ENCODE assay signal across 8 cellular contexts in the genomic region with DNA sequence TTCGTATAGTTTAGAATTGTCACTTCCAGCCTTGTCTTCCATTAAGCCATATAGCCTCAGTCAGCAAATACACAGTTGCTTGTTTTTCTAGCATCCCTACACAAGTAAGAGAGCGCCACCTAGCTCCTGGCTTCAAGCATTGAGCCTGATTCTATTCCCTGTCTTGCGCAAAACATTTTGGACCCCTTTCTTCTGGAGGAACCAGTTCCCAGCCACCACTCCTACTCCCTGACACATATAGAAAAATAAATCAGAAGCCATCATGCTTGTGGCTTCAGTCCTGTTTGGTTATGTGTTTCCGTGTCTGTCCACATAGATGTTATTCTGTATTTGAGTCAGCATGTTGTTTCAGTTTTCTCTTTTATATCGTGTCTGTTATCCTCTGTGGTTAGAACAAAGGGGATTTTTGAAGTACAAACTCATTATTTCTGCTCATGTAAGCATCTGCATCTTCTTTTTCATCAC. TPM values are rescaled to one million over a fixed set of nuclear protein-coding genes. Genes with fewer than 3 reads are reported as not detected.
A peak's percentile ranks its signal among the peaks of the same experiment; 100 is the strongest.
DNase-seq lines count a peak whose midpoint lies in the region; ATAC-seq, FAIRE-seq and TF ChIP-seq lines count a peak whose summit lies in the region.

No MANE protein-coding gene starts in this region.

- no peak overlapping the region for H2AK5ac ChIP-seq in neuronal stem cell (ENCODE audit: low read depth, low read length)

- no peak overlapping the region for H3K27ac ChIP-seq in CD4-positive, alpha-beta T cell (ENCODE audit: low read depth, low read length)
- H3K27ac ChIP-seq in neuronal stem cell (replicated peaks; ENCODE audit: low read length), result no peak overlapping the region

- WGBS in neuronal stem cell (ENCODE audit: extremely low coverage in 2 of 2, insufficient read length in 2 of 2, insufficient replicate concordance in 1 of 2), 2 donors, result no CpG with 5 or more reads among the region's 5 CpGs

- no peak overlapping the region for H2BK15ac ChIP-seq in neuronal stem cell (ENCODE audit: low read length)

- no peak overlapping the region for H4K91ac ChIP-seq in neuronal stem cell (ENCODE audit: low read depth, low read length, poor library complexity)

- peak; percentile 49 for ATAC-seq in CD4-positive, alpha-beta T cell (ENCODE audit: poor library complexity)
- ATAC-seq in GM18907 (IDR thresholded peaks at IDR 0.05; ENCODE audit: unreplicated experiment), result peak; percentile 97
- ATAC-seq in HG03064 (IDR thresholded peaks at IDR 0.05; ENCODE audit: low read depth, unreplicated experiment), result peak; percentile 97
- peak; percentile 84 for ATAC-seq in esophagus mucosa

- no peak overlapping the region for H3K4me2 ChIP-seq in neuronal stem cell (ENCODE audit: insufficient read depth, low read length, poor library complexity, severe bottlenecking)

- peak; percentile 5 to 37 (median 14) for DNase-seq in CD4-positive, alpha-beta T cell
- peak; percentile 39 for DNase-seq in NCI-H2227 treated with DMSO at 0.1 percent for 48 hours (lab: John Stamatoyannopoulos, UW)
- DNase-seq in activated CD4-positive, alpha-beta memory T cell treated with anti-CD3 and anti-CD28 coated beads, Interleukin-2, amount 10 ng/mL, durations not matched to agents 7 days and 5 days, result peak; percentile 52
- DNase-seq in neuronal stem cell (ENCODE audit: low spot score), result peak; percentile 3
- DNase-seq in urothelium cell line (ENCODE audit: low spot score), result peak; percentile 6

- CTCF ChIA-PET in CD4-positive, alpha-beta T cell (lab: Charles Lee), result no interaction called here
- CTCF ChIA-PET in activated CD4-positive, alpha-beta memory T cell treated with anti-CD3 and anti-CD28 coated beads, Interleukin-2, amount 10 ng/mL, durations not matched to agents 7 days and 5 days (lab: Charles Lee), result interaction anchor here (0.9 to 2.4 kb wide), 7 partner anchors 12 to 144 kb away, joined by 3 to 5 read pairs (median 3); no protein-coding TSS in a partner anchor

- H3K14ac ChIP-seq in neuronal stem cell (ENCODE audit: low read length), result no peak overlapping the region

- H3K4me1 Mint-ChIP-seq in CD4-positive, alpha-beta T cell (ENCODE audit: low read depth), result peaks cover 6% of the 10 kb centered on the region
- peaks cover 51% of the 10 kb centered on the region for H3K4me1 Mint-ChIP-seq in activated CD4-positive, alpha-beta memory T cell treated with anti-CD3 and anti-CD28 coated beads, Interleukin-2, amount 10 ng/mL, durations not matched to agents 7 days and 5 days

- no peak overlapping the region for H3K4me3 ChIP-seq in neuronal stem cell (ENCODE audit: low read length in 2 of 2)

- H3K79me1 ChIP-seq in neuronal stem cell (ENCODE audit: low read depth, low read length), result no peaks in the 10 kb centered on the region

- H3K36me3 Mint-ChIP-seq in CD4-positive, alpha-beta T cell (ENCODE audit: low read depth), result peaks cover 12% of the 10 kb centered on the region
- peaks cover 51% of the 10 kb centered on the region for H3K36me3 Mint-ChIP-seq in activated CD4-positive, alpha-beta memory T cell treated with anti-CD3 and anti-CD28 coated beads, Interleukin-2, amount 10 ng/mL, durations not matched to agents 7 days and 5 days (ENCODE audit: low read depth)

- FAIRE-seq in urothelium cell line (lab: Jason Lieb, UNC), result no peak

- no peak overlapping the region for H2BK120ac ChIP-seq in neuronal stem cell (ENCODE audit: low read depth, low read length)

- no peak overlapping the region for H2BK5ac ChIP-seq in neuronal stem cell (ENCODE audit: low read length)

- no peak overlapping the region for H3K9ac ChIP-seq in neuronal stem cell (ENCODE audit: low read depth, low read length, poor library complexity)

- H3K4me1 ChIP-seq in neuronal stem cell (ENCODE audit: control insufficient read depth in 2 of 2, insufficient read depth in 1 of 2, low read depth in 1 of 2, low read length in 2 of 2), result no peaks in the 10 kb centered on the region

- TF ChIP-seq CTCF in CD4-positive, alpha-beta T cell (IDR thresholded peaks at IDR 0.05), result peak; percentile 37

- H2AFZ ChIP-seq in neuronal stem cell (ENCODE audit: low read length), result no peak overlapping the region

- H3K4ac ChIP-seq in neuronal stem cell (ENCODE audit: low read length), result no peak overlapping the region

- no peak overlapping the region for H3K18ac ChIP-seq in neuronal stem cell (ENCODE audit: low read length)

- no peaks in the 10 kb centered on the region for H3K9me3 ChIP-seq in CD4-positive, alpha-beta T cell (ENCODE audit: control insufficient read depth, low read length)
- H3K9me3 ChIP-seq in neuronal stem cell (replicated peaks in 1 of 2; ENCODE audit: control insufficient read depth in 2 of 2, insufficient read depth in 1 of 2, low read depth in 1 of 2, low read length in 2 of 2), result no peaks in the 10 kb centered on the region

- H3K27me3 Mint-ChIP-seq in CD4-positive, alpha-beta T cell, result no peaks in the 10 kb centered on the region
- no peaks in the 10 kb centered on the region for H3K27me3 Mint-ChIP-seq in activated CD4-positive, alpha-beta memory T cell treated with anti-CD3 and anti-CD28 coated beads, Interleukin-2, amount 10 ng/mL, durations not matched to agents 7 days and 5 days

- no peaks in the 10 kb centered on the region for H3K27me3 ChIP-seq in CD4-positive, alpha-beta T cell (ENCODE audit: control insufficient read depth, insufficient read depth, low read length)
- H3K27me3 ChIP-seq in neuronal stem cell (ENCODE audit: control insufficient read depth in 3 of 3, insufficient read depth in 3 of 3, low read depth in 1 of 3, low read length in 3 of 3), result no peaks in the 10 kb centered on the region

- H3K4me3 Mint-ChIP-seq in CD4-positive, alpha-beta T cell, result no peak overlapping the region
- peak overlapping the region; percentile 49 for H3K4me3 Mint-ChIP-seq in activated CD4-positive, alpha-beta memory T cell treated with anti-CD3 and anti-CD28 coated beads, Interleukin-2, amount 10 ng/mL, durations not matched to agents 7 days and 5 days

- H3K27ac Mint-ChIP-seq in CD4-positive, alpha-beta T cell, result peak overlapping the region; percentile 28
- peak overlapping the region; percentile 89 for H3K27ac Mint-ChIP-seq in activated CD4-positive, alpha-beta memory T cell treated with anti-CD3 and anti-CD28 coated beads, Interleukin-2, amount 10 ng/mL, durations not matched to agents 7 days and 5 days

- POLR2A ChIA-PET in CD4-positive, alpha-beta T cell (lab: Charles Lee), result no interaction called here
- POLR2A ChIA-PET in activated CD4-positive, alpha-beta memory T cell treated with anti-CD3 and anti-CD28 coated beads, Interleukin-2, amount 10 ng/mL, durations not matched to agents 7 days and 5 days (lab: Charles Lee), result interaction anchor here (1.0 kb wide), 1 partner anchor 15 kb away, joined by 3 read pairs; no protein-coding TSS in a partner anchor

- no peaks in the 10 kb centered on the region for H3K9me3 Mint-ChIP-seq in CD4-positive, alpha-beta T cell
- H3K9me3 Mint-ChIP-seq in activated CD4-positive, alpha-beta memory T cell treated with anti-CD3 and anti-CD28 coated beads, Interleukin-2, amount 10 ng/mL, durations not matched to agents 7 days and 5 days, result no peaks in the 10 kb centered on the region

- no peak overlapping the region for H2BK12ac ChIP-seq in neuronal stem cell (ENCODE audit: low read length)

- intact Hi-C loops in CD4-positive, alpha-beta T cell (cut with DNase I, micrococcal nuclease), result loop anchor here in 1 of 2 experiments (2.0 kb wide), 1 partner anchor 78 kb away; no protein-coding TSS in a partner anchor

- peaks cover 0 to 4% of the 10 kb centered on the region in 2 donors for H3K36me3 ChIP-seq in neuronal stem cell (replicated peaks in 1 of 2; ENCODE audit: control insufficient read depth in 2 of 2, insufficient read depth in 2 of 2, low read length in 2 of 2)

- no peak overlapping the region for H3K23ac ChIP-seq in neuronal stem cell (ENCODE audit: low read depth, low read length, poor library complexity)

- no peak overlapping the region for H4K8ac ChIP-seq in neuronal stem cell (ENCODE audit: low read depth, low read length)

RNA-seq across cellular contexts. Expression of a gene that starts 59.9 kb away (rescaled TPM):
- total RNA-seq in CD4-positive, alpha-beta T cell, result 1 to 10 TPM; 1.4 to 1.9 TPM
- 10 to 100 TPM; 34.2 to 37.5 TPM for total RNA-seq in activated CD4-positive, alpha-beta memory T cell treated with anti-CD3 and anti-CD28 coated beads, Interleukin-2, amount 10 ng/mL, durations not matched to agents 7 days and 5 days
- 17.8 TPM for total RNA-seq in esophagus mucosa
- 3.8 TPM for polyA plus RNA-seq in neuronal stem cell (2013, experiment 1 of 2)
- polyA plus RNA-seq in neuronal stem cell (2013, experiment 2 of 2), result 4.1 TPM
